ENCODE assay signal across 9 cellular contexts in the genomic region with DNA sequence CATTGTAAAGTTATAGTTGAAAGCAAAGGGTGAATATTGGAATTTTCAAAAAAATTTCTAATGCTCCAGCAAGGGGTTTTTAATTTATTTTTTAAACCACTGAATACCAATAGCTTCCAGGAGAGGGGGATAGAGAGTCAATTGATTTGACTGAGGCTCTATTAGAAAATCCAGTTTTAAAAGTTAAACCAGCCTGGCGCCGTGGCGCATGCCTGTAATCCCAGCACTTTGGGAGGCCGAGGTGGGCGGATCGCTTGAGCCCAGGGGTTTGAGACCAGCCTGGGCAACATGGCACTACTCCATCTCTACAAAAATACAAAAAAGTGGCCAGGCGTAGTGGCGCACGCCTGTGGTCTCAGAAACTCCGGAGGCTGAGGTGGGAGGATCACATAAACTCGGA.
DNase-seq lines count a peak whose midpoint lies in the region; ATAC-seq and TF ChIP-seq lines count a peak whose summit lies in the region.
"Had no signal": no experiment of that assay in that cellular context is flagged by ENCODE, and none has a peak within 500 bp of the region (broad histone marks: within the 10 kb centered on the region; RNA-seq: fewer than 3 reads in every experiment).

No MANE protein-coding gene starts in this region.

- ATAC-seq in lung (ENCODE audit: insufficient read depth, low FRiP score) = no peak
- ATAC-seq in HG03025 (IDR thresholded peaks at IDR 0.05; ENCODE audit: low FRiP score, unreplicated experiment) = no peak
- no peak for ATAC-seq in stimulated activated naive CD8-positive, alpha-beta T cell treated with anti-CD3 and anti-CD28 coated beads, Interleukin-15, Interleukin-2, amounts not matched to agents 100 U/mL and 50 U/mL, for 24 hours

- dilution Hi-C loops in mammary epithelial cell (cut with HindIII; ENCODE audit: low sequenced_read_pairs) = loop anchor here (5.0 kb wide), 1 partner anchor 308 kb away; no protein-coding TSS in a partner anchor

- H3K27me3 ChIP-seq in mammary epithelial cell (ENCODE audit: insufficient read depth, low read length) = no peaks in the 10 kb centered on the region
- H3K27me3 ChIP-seq in lung (ENCODE audit: control insufficient read depth, insufficient read depth) = no peaks in the 10 kb centered on the region
- H3K27me3 ChIP-seq: BLaER1 had no signal

- no peak overlapping the region for H2AFZ ChIP-seq in mammary epithelial cell (ENCODE audit: low read depth, low read length)

- H3K9me3 ChIP-seq in mammary epithelial cell (replicated peaks; ENCODE audit: insufficient read depth, low read length) = no peaks in the 10 kb centered on the region
- H3K9me3 ChIP-seq in lung (ENCODE audit: control insufficient read depth in 2 of 2, insufficient read depth in 1 of 2, low read length in 1 of 2) = no peaks in the 10 kb centered on the region
- H3K9me3 ChIP-seq: BLaER1 had no signal

- in situ Hi-C loops in mammary epithelial cell (cut with MboI; ENCODE audit: low sequenced_read_pairs in 2 of 2) = loop anchor here (5.0 to 25.0 kb wide), 3 partner anchors 233 to 337 kb away; no protein-coding TSS in a partner anchor

- BruUV-seq in mammary epithelial cell (replicated peaks; lab: Mats Ljungman, UMichigan) = no TSS peak

- no peak overlapping the region for H3K9ac ChIP-seq in mammary epithelial cell (ENCODE audit: insufficient read depth, low read length)
- H3K9ac ChIP-seq: BLaER1 had no signal

- DNase-seq in DMS 273 (lab: John Stamatoyannopoulos, UW; ENCODE audit: unreplicated experiment) (peak; percentile 68), DMS 273 treated with DMSO at 0.1 percent for 48 hours (lab: John Stamatoyannopoulos, UW) (no peak), M059J (ENCODE audit: low read depth) (peak; percentile 32), mammary epithelial cell (peak; percentile 36), lung (ENCODE audit: low spot score) (no peak), DMS153 (lab: John Stamatoyannopoulos, UW) (no peak)
- no peak for DNase-seq in stimulated activated naive CD8-positive, alpha-beta T cell treated with anti-CD3 and anti-CD28 coated beads, Interleukin-15, Interleukin-2, amounts not matched to agents 100 U/mL and 50 U/mL, for 24 hours

- CTCF ChIA-PET in mammary epithelial cell (lab: Charles Lee; ENCODE audit: low non-redundant PET) = interaction anchor here (0.6 to 1.0 kb wide), 4 partner anchors 128 to 473 kb away, joined by 3 to 24 read pairs (median 4); no protein-coding TSS in a partner anchor

- H4K20me1 ChIP-seq in mammary epithelial cell (ENCODE audit: insufficient read depth, low read length) = no peaks in the 10 kb centered on the region
- H4K20me1 ChIP-seq: BLaER1 had no signal

- peaks cover 63% of the 10 kb centered on the region for H3K4me1 ChIP-seq in mammary epithelial cell (ENCODE audit: insufficient read depth, low read length)
- no peaks in the 10 kb centered on the region for H3K4me1 ChIP-seq in lung (ENCODE audit: control insufficient read depth in 2 of 2, insufficient read depth in 2 of 2, low read length in 2 of 2)
- H3K4me1 ChIP-seq: BLaER1 had no signal

- TF ChIP-seq CTCF in mammary epithelial cell (conservative IDR thresholded peaks at IDR 0.05 in 1 of 2, IDR thresholded peaks at IDR 0.05 in 1 of 2; ENCODE audit: extremely low read depth in 1 of 2, insufficient read depth in 1 of 2, low read depth in 1 of 2, low read length in 2 of 2) (peak; percentile 51 to 55), lung (IDR thresholded peaks at IDR 0.05; ENCODE audit: control extremely low read depth, extremely low read depth) (peak; percentile 21)

- H3K4me3 ChIP-seq in mammary epithelial cell (replicated peaks in 1 of 3; ENCODE audit: insufficient read depth in 1 of 3, low read depth in 2 of 3, low read length in 3 of 3) (no peak overlapping the region), lung (no peak overlapping the region)
- H3K4me3 ChIP-seq: BLaER1 had no signal

- 66% methylated on average over 11 of the region's 11 CpGs for WGBS in mammary epithelial cell (ENCODE audit: low coverage, missing lambda C conversion rate)
- WGBS in lung, 2 donors = 70% methylated on average over 11 of the region's 11 CpGs

- H3K27ac ChIP-seq in mammary epithelial cell (ENCODE audit: insufficient read depth, low read depth, low read length) (peak overlapping the region; percentile 94), lung (ENCODE audit: low read depth in 1 of 2, low read length in 1 of 2) (no peak overlapping the region)
- H3K27ac ChIP-seq: BLaER1 had no signal

- H3K4me2 ChIP-seq in mammary epithelial cell (ENCODE audit: insufficient read depth, low read depth, low read length) = peak overlapping the region; percentile 72
- H3K4me2 ChIP-seq: BLaER1 had no signal

- no peaks in the 10 kb centered on the region for H3K79me2 ChIP-seq in mammary epithelial cell (ENCODE audit: insufficient read depth, low read length)

- intact Hi-C loops in mammary epithelial cell (cut with micrococcal nuclease) = loop anchor here (1.0 to 10.0 kb wide), 13 partner anchors 119 to 683 kb away; a partner anchor contains a TSS

- no peaks in the 10 kb centered on the region for H3K36me3 ChIP-seq in mammary epithelial cell (ENCODE audit: insufficient read depth, low read length)
- no peaks in the 10 kb centered on the region for H3K36me3 ChIP-seq in lung (ENCODE audit: control insufficient read depth in 2 of 2, insufficient read depth in 2 of 2, low read length in 2 of 2)
- H3K36me3 ChIP-seq: BLaER1 had no signal

Comparison
In these comparisons a context has a peak if more than half of its experiments do, and no peak if none do; other contexts are left out.
1. DNase-seq: peak in DMS 273 (single experiment), M059J (single experiment) and mammary epithelial cell (single experiment); none in DMS 273 treated with DMSO at 0.1 percent for 48 hours (single experiment), lung (single experiment), DMS153 (single experiment) and stimulated activated naive CD8-positive, alpha-beta T cell treated with anti-CD3 and anti-CD28 coated beads, Interleukin-15, Interleukin-2, amounts not matched to agents 100 U/mL and 50 U/mL, for 24 hours (single experiment).